ENCODE assay signal across 8 cellular contexts in genomic region chr22:21652010-21652546, GRCh38. TPM values are rescaled to one million over a fixed set of nuclear protein-coding genes. Genes with fewer than 3 reads are reported as not detected.
A peak's percentile ranks its signal among the peaks of the same experiment; 100 is the strongest.
DNase-seq lines count a peak whose midpoint lies in the region; ATAC-seq, FAIRE-seq and TF ChIP-seq lines count a peak whose summit lies in the region.

No MANE protein-coding gene starts in this region.

- in situ Hi-C loops in ACHN (cut with HindIII; ENCODE audit: low pct_ligation_motif_present, low pct_unique_long_range_greater_than_20kb, low sequenced_read_pairs) = no loop called here

- peak; percentile 80 for ATAC-seq in HG03045 (IDR thresholded peaks at IDR 0.05; ENCODE audit: unreplicated experiment)

- H3K27ac ChIP-seq in WERI-Rb-1 = peak overlapping the region; percentile 95

- H3K9me3 ChIP-seq in WERI-Rb-1 (ENCODE audit: severe bottlenecking) = no peaks in the 10 kb centered on the region

- FAIRE-seq in bronchial epithelial cell (lab: Jason Lieb, UNC) = no peak

- TF ChIP-seq POLR2A in GM18526 (IDR thresholded peaks at IDR 0.05; ENCODE audit: extremely low read depth, insufficient read length) = peak; percentile 65

- peaks cover 61% of the 10 kb centered on the region for H3K36me3 ChIP-seq in WERI-Rb-1
- H3K36me3 ChIP-seq in bronchial epithelial cell (ENCODE audit: control insufficient read depth, insufficient read depth, low read length) = peaks cover 1% of the 10 kb centered on the region

- no peaks in the 10 kb centered on the region for H3K27me3 ChIP-seq in WERI-Rb-1 (ENCODE audit: insufficient read depth, low read depth, severe bottlenecking)
- H3K27me3 ChIP-seq in bronchial epithelial cell (ENCODE audit: control insufficient read depth, insufficient read depth, low read length) = no peaks in the 10 kb centered on the region

- no peak for TF ChIP-seq CTCF in WERI-Rb-1 (IDR thresholded peaks at IDR 0.05; ENCODE audit: low read depth, low read length)
- no peak for TF ChIP-seq CTCF in bronchial epithelial cell (IDR thresholded peaks at IDR 0.05; ENCODE audit: insufficient read depth, low read length, severe bottlenecking)

- DNase-seq in ACHN (peak; percentile 88), NCI-H2171 treated with DMSO at 0.1 percent for 48 hours (lab: John Stamatoyannopoulos, UW) (peak; percentile 95), WERI-Rb-1 (peak; percentile 93), bronchial epithelial cell (ENCODE audit: low read depth) (peak; percentile 69), islet precursor cell (peak; percentile 96)
- peak; percentile 76 to 86 for DNase-seq in stimulated activated CD4-positive, alpha-beta T cell treated with anti-CD3 and anti-CD28 coated beads, Interleukin-12 subunit alpha, Interleukin-12 subunit beta, amount 100 ng/mL, for 24 hours (ENCODE audit: low read depth in 2 of 2)

- peak overlapping the region; percentile 94 for H3K4me3 ChIP-seq in WERI-Rb-1 (ENCODE audit: low read depth, low read length)
- H3K4me3 ChIP-seq in bronchial epithelial cell (ENCODE audit: low read depth, low read length) = peak overlapping the region; percentile 64

RNA-seq across cellular contexts. Expression of gene SDF2L1, which starts 10.0 kb away (rescaled TPM):
- total RNA-seq in bronchial epithelial cell = 33.0 and 67.9 TPM in 2 replicates

RNA-seq across cellular contexts. Expression of gene PPIL2, which starts 13.7 kb away (rescaled TPM):
- 30.0 and 32.6 TPM in 2 replicates for total RNA-seq in bronchial epithelial cell

RNA-seq across cellular contexts. Expression of gene CCDC116, which starts 19.5 kb away (rescaled TPM):
- total RNA-seq in bronchial epithelial cell = not detected in 2 replicates

RNA-seq across cellular contexts. Expression of gene YDJC, which starts 22.3 kb away (rescaled TPM):
- 43.4 and 67.9 TPM in 2 replicates for total RNA-seq in bronchial epithelial cell

Comparison
In these comparisons a context has a peak if more than half of its experiments do, and no peak if none do; other contexts are left out.
1. Peak in every context shown above with its lines: DNase-seq, ATAC-seq, H3K4me3 ChIP-seq and H3K27ac ChIP-seq.